ENCODE assay signal across 20 cellular contexts in genomic region chr6:151617539-151617938, GRCh38.
"Had no signal": no experiment of that assay in that cellular context is flagged by ENCODE, and none has a peak within 500 bp of the region (broad histone marks: within the 10 kb centered on the region; RNA-seq: fewer than 3 reads in every experiment).

No MANE protein-coding gene starts in this region.

- H3K4me3 ChIP-seq: body of pancreas, colonic mucosa, esophagus muscularis mucosa, tibial nerve, uterus had no signal

- DNase-seq: activated CD4-positive, alpha-beta T cell treated with anti-CD3 and anti-CD28 coated beads, Interleukin-2, amount 10 ng/mL, durations not matched to agents 24 days and 14 days; activated CD8-positive, alpha-beta T cell treated with anti-CD3 and anti-CD28 coated beads for 36 hours; activated naive CD4-positive, alpha-beta T cell treated with Interleukin-2 at 50 U/mL for 16 hours; activated naive CD8-positive, alpha-beta T cell treated with anti-CD3 and anti-CD28 coated beads, Interleukin-2, amount 10 ng/mL, durations not matched to agents 7 days and 5 days; activated T-cell treated with anti-CD3 and anti-CD28 coated beads, Interleukin-2, amount 50 U/mL, for 24 hours; amygdala; body of pancreas; colonic mucosa; foreskin melanocyte; glutamatergic neuron; hippocampal formation; midbrain; posterior cingulate gyrus; retina; stimulated activated naive CD8-positive, alpha-beta T cell treated with anti-CD3 and anti-CD28 coated beads, Interleukin-15, Interleukin-2, amounts not matched to agents 100 U/mL and 50 U/mL, for 24 hours; T-helper 1 cell; T1000; uterus had no signal

- ATAC-seq: activated CD8-positive, alpha-beta T cell treated with anti-CD3 and anti-CD28 coated beads for 36 hours; body of pancreas; stimulated activated naive CD8-positive, alpha-beta T cell treated with anti-CD3 and anti-CD28 coated beads, Interleukin-15, Interleukin-2, amounts not matched to agents 100 U/mL and 50 U/mL, for 24 hours had no signal
